Comparison of ENCODE assay signal across 8 cellular contexts in the genomic region with DNA sequence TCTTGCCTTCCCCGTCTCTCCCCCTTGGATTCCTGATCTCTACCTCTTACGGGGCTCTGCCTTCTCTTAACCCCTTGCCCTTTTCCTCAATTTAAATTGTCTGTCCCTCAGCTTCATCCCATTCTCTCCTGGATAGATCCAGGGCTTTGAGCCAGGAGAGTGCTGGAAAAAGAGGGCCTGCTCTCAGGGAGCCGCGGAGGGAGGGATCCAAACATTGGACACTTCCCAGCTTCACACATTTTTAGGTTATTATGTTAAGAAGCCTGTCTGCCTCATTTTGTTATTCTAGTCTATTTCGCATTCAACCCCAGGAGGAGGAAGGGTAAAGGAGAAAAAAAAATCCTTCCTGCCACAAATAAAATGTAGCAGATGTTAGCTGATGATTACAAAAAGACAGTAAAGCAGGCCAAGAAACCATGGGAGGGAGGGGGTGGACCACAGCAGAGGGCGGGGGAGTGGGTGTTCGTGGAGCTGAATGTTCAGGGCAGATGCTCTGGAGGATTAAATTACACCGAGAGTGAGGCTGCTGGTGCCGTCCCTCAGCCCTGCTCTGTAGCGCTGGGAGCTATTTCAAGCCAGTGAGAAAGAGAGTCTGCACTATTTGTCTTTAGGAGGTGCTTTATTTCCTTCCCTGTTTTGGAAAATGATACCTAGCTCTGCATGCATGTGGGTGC.
DNase-seq lines count a peak whose midpoint lies in the region; ATAC-seq and TF ChIP-seq lines count a peak whose summit lies in the region.

No MANE protein-coding gene starts in this region.

- DNase-seq in AG20443 (ENCODE audit: low spot score) (peak; percentile 85), KBM-7 (peak; percentile 93), SJCRH30 (peak; percentile 94 to 96), esophagus squamous epithelium (lab: John Stamatoyannopoulos, UW) (no peak), non-pigmented ciliary epithelial cell (ENCODE audit: low read depth) (peak; percentile 43)
- no peak for DNase-seq in activated T-cell treated with anti-CD3 and anti-CD28 coated beads, Interleukin-2, amount 50 U/mL, for 72 hours

- ATAC-seq in GM19328 (IDR thresholded peaks at IDR 0.05; ENCODE audit: unreplicated experiment) (no peak), GM21447 (IDR thresholded peaks at IDR 0.05; ENCODE audit: unreplicated experiment) (no peak)
- ATAC-seq in activated T-cell treated with anti-CD3 and anti-CD28 coated beads, Interleukin-2, amount 50 U/mL, for 72 hours (replicated peaks in 1 of 2): no peak

- H3K4me3 Mint-ChIP-seq in activated T-cell treated with anti-CD3 and anti-CD28 coated beads, Interleukin-2, amount 50 U/mL, for 72 hours: peak overlapping the region in 1 of 2 donors; percentile 7

- H3K9me3 ChIP-seq in SJCRH30 (replicated peaks): no peaks in the 10 kb centered on the region
- H3K9me3 ChIP-seq in esophagus squamous epithelium: no peaks in the 10 kb centered on the region

- no peaks in the 10 kb centered on the region for H3K36me3 ChIP-seq in SJCRH30
- H3K36me3 ChIP-seq in esophagus squamous epithelium: no peaks in the 10 kb centered on the region

- H3K27me3 Mint-ChIP-seq in activated T-cell treated with anti-CD3 and anti-CD28 coated beads, Interleukin-2, amount 50 U/mL, for 72 hours (ENCODE audit: low read depth): peaks cover 22% of the 10 kb centered on the region

- WGBS in esophagus squamous epithelium, 2 donors: 16 to 21% methylated on average over 10 of the region's 10 CpGs

- H3K4me3 ChIP-seq in SJCRH30: peak overlapping the region; percentile 30
- H3K4me3 ChIP-seq in esophagus squamous epithelium: peak overlapping the region in 1 of 4 donors; percentile 1

- no peak overlapping the region for H3K27ac Mint-ChIP-seq in activated T-cell treated with anti-CD3 and anti-CD28 coated beads, Interleukin-2, amount 50 U/mL, for 72 hours

- H3K9me3 Mint-ChIP-seq in activated T-cell treated with anti-CD3 and anti-CD28 coated beads, Interleukin-2, amount 50 U/mL, for 72 hours: no peaks in the 10 kb centered on the region

- H3K27me3 ChIP-seq in SJCRH30 (no peaks in the 10 kb centered on the region), esophagus squamous epithelium (peaks cover 0 to 16% (median 0%) of the 10 kb centered on the region in 4 donors)

- no peak for TF ChIP-seq CTCF in esophagus squamous epithelium (IDR thresholded peaks at IDR 0.05)

- peaks cover 40% of the 10 kb centered on the region for H3K4me1 ChIP-seq in SJCRH30
- H3K4me1 ChIP-seq in esophagus squamous epithelium: peaks cover 15 to 43% (median 30%) of the 10 kb centered on the region in 3 donors

- H3K27ac ChIP-seq in SJCRH30: peak overlapping the region; percentile 81
- peak overlapping the region in 3 of 4 donors; percentile 9 to 74 (median 73) for H3K27ac ChIP-seq in esophagus squamous epithelium

- intact Hi-C loops in esophagus squamous epithelium (cut with DNase I): no loop called here

- no peak for TF ChIP-seq POLR2A in esophagus squamous epithelium (IDR thresholded peaks at IDR 0.05)

- peaks cover 16% of the 10 kb centered on the region for H3K4me1 Mint-ChIP-seq in activated T-cell treated with anti-CD3 and anti-CD28 coated beads, Interleukin-2, amount 50 U/mL, for 72 hours (ENCODE audit: low read depth)

- in situ Hi-C loops in KBM-7 (cut with MboI; ENCODE audit: low pct_unique_long_range_greater_than_20kb, low sequenced_read_pairs): no loop called here

- H3K36me3 Mint-ChIP-seq in activated T-cell treated with anti-CD3 and anti-CD28 coated beads, Interleukin-2, amount 50 U/mL, for 72 hours (ENCODE audit: insufficient read depth in 2 of 2): no peaks in the 10 kb centered on the region

Comparison
In these comparisons a context has a peak if more than half of its experiments do, and no peak if none do; other contexts are left out.
1. DNase-seq: peak in AG20443 (single experiment), KBM-7 (single experiment), SJCRH30 (2 of 2) and non-pigmented ciliary epithelial cell (single experiment); none in esophagus squamous epithelium (single experiment) and activated T-cell treated with anti-CD3 and anti-CD28 coated beads, Interleukin-2, amount 50 U/mL, for 72 hours (0 of 2).